11 cellular contexts compared by ENCODE assay signal in genomic region chr10:12067336-12067735, GRCh38. TPM values are rescaled to one million over a fixed set of nuclear protein-coding genes. Genes with fewer than 3 reads are reported as not detected.
A peak's percentile ranks its signal among the peaks of the same experiment; 100 is the strongest.
DNase-seq lines count a peak whose midpoint lies in the region; ATAC-seq and TF ChIP-seq lines count a peak whose summit lies in the region.
"Had no signal": no experiment of that assay in that cellular context is flagged by ENCODE, and none has a peak within 500 bp of the region (broad histone marks: within the 10 kb centered on the region; RNA-seq: fewer than 3 reads in every experiment).

No MANE protein-coding gene starts in this region.

- no peak for TF ChIP-seq CTCF in AG04450 (IDR thresholded peaks at IDR 0.05; ENCODE audit: low read depth, low read length)

- 13 to 14% methylated on average over 2 of the region's 2 CpGs for WGBS in GM23248 (ENCODE audit: low coverage in 1 of 2, low lambda C conversion rate in 2 of 2, missing lambda C conversion rate in 2 of 2), 2 experiments

- H3K36me3 ChIP-seq in GM23248 (ENCODE audit: low read depth): no peaks in the 10 kb centered on the region

- H3K4me2 ChIP-seq in GM23248 (ENCODE audit: unreplicated experiment): peak overlapping the region; percentile 43

- H3K4me3 ChIP-seq in AG04450 (ENCODE audit: low read depth, low read length) (no peak overlapping the region), GM23248 (no peak overlapping the region)

- H3K27ac ChIP-seq in AG04450 (ENCODE audit: low read depth, low read length) (peak overlapping the region; percentile 57), GM23248 (peak overlapping the region; percentile 67)

- POLR2A ChIA-PET in AG04450 (lab: Yijun Ruan, JAX): interaction anchor here (0.7 kb wide), 1 partner anchor 77 kb away, joined by 5 read pairs; no protein-coding TSS in a partner anchor
- POLR2A ChIA-PET in activated CD8-positive, alpha-beta T cell treated with anti-CD3 and anti-CD28 coated beads, Interleukin-2, amount 10 ng/mL, durations not matched to agents 7 days and 5 days (lab: Charles Lee): interaction anchor here (1.7 kb wide), 1 partner anchor 25 kb away, joined by 8 read pairs; the partner anchor contains the start of gene UPF2

- H3K27me3 ChIP-seq in AG04450 (ENCODE audit: control insufficient read depth, insufficient read depth, low read length): no peaks in the 10 kb centered on the region
- H3K27me3 ChIP-seq in GM23248 (replicated peaks; ENCODE audit: insufficient read depth): no peaks in the 10 kb centered on the region; the same call in 1 of the 2 replicates

- peaks cover 5% of the 10 kb centered on the region for H3K4me1 ChIP-seq in GM23248 (ENCODE audit: insufficient read depth)

- no peak for ATAC-seq in activated CD8-positive, alpha-beta T cell treated with anti-CD3 and anti-CD28 coated beads, Interleukin-2, amount 10 ng/mL, durations not matched to agents 7 days and 5 days
- ATAC-seq in effector memory CD8-positive, alpha-beta T cell (replicated peaks): no peak

- peaks cover 15% of the 10 kb centered on the region; the same call in 1 of the 2 replicates for H3F3A ChIP-seq in GM23248 (ENCODE audit: insufficient read depth)

- H2AFZ ChIP-seq in GM23248: peak overlapping the region; percentile 75

- DNase-seq in AG04450 (ENCODE audit: low read depth, low spot score) (peak; percentile 47), GM23248 (peak; percentile 88), hepatic stellate cell (ENCODE audit: low spot score) (peak; percentile 79), SKM-1 (lab: John Stamatoyannopoulos, UW; ENCODE audit: unreplicated experiment) (no peak), DMS 273 (lab: John Stamatoyannopoulos, UW; ENCODE audit: unreplicated experiment) (no peak)
- DNase-seq in activated CD8-positive, alpha-beta T cell treated with anti-CD3 and anti-CD28 coated beads, Interleukin-2, amount 10 ng/mL, durations not matched to agents 7 days and 5 days: no peak
- DNase-seq in activated effector memory CD4-positive, alpha-beta T cell treated with anti-CD3 and anti-CD28 coated beads, Interleukin-2, amount 50 U/mL, for 16 hours: no peak
- DNase-seq in effector memory CD8-positive, alpha-beta T cell: no peak
- DNase-seq: central memory CD4-positive, alpha-beta T cell; KBM-7; NCI-H2171 treated with DMSO at 0.1 percent for 48 hours had no signal

- H3K9ac ChIP-seq in GM23248: no peak overlapping the region

- peak overlapping the region; percentile 43 for H3K27ac Mint-ChIP-seq in activated CD8-positive, alpha-beta T cell treated with anti-CD3 and anti-CD28 coated beads, Interleukin-2, amount 10 ng/mL, durations not matched to agents 7 days and 5 days
- no peak overlapping the region for H3K27ac Mint-ChIP-seq in effector memory CD8-positive, alpha-beta T cell

- peaks cover 29% of the 10 kb centered on the region for H3K79me2 ChIP-seq in GM23248 (ENCODE audit: insufficient read depth)

- no peaks in the 10 kb centered on the region for H3K9me3 Mint-ChIP-seq in activated CD8-positive, alpha-beta T cell treated with anti-CD3 and anti-CD28 coated beads, Interleukin-2, amount 10 ng/mL, durations not matched to agents 7 days and 5 days (ENCODE audit: insufficient read depth)
- no peaks in the 10 kb centered on the region for H3K9me3 Mint-ChIP-seq in effector memory CD8-positive, alpha-beta T cell

- H3K9me2 ChIP-seq in GM23248 (ENCODE audit: insufficient read depth): no peaks in the 10 kb centered on the region

- CTCF ChIA-PET in AG04450 (lab: Charles Lee): no interaction called here
- CTCF ChIA-PET in activated CD8-positive, alpha-beta T cell treated with anti-CD3 and anti-CD28 coated beads, Interleukin-2, amount 10 ng/mL, durations not matched to agents 7 days and 5 days (lab: Charles Lee): interaction anchor here (1.5 kb wide), 1 partner anchor 26 kb away, joined by 3 read pairs; no protein-coding TSS in a partner anchor

- H3K4me3 Mint-ChIP-seq in activated CD8-positive, alpha-beta T cell treated with anti-CD3 and anti-CD28 coated beads, Interleukin-2, amount 10 ng/mL, durations not matched to agents 7 days and 5 days: no peak overlapping the region
- no peak overlapping the region for H3K4me3 Mint-ChIP-seq in effector memory CD8-positive, alpha-beta T cell

- H4K20me1 ChIP-seq in GM23248 (ENCODE audit: insufficient read depth): no peaks in the 10 kb centered on the region

- H3K27me3 Mint-ChIP-seq in activated CD8-positive, alpha-beta T cell treated with anti-CD3 and anti-CD28 coated beads, Interleukin-2, amount 10 ng/mL, durations not matched to agents 7 days and 5 days (ENCODE audit: low read depth): peaks cover 6% of the 10 kb centered on the region
- H3K27me3 Mint-ChIP-seq in effector memory CD8-positive, alpha-beta T cell: no peaks in the 10 kb centered on the region

- H3K36me3 Mint-ChIP-seq in activated CD8-positive, alpha-beta T cell treated with anti-CD3 and anti-CD28 coated beads, Interleukin-2, amount 10 ng/mL, durations not matched to agents 7 days and 5 days (ENCODE audit: low read depth): peaks cover 5% of the 10 kb centered on the region
- H3K36me3 Mint-ChIP-seq in effector memory CD8-positive, alpha-beta T cell (ENCODE audit: insufficient read depth): no peaks in the 10 kb centered on the region

- peaks cover 19% of the 10 kb centered on the region for H3K4me1 Mint-ChIP-seq in activated CD8-positive, alpha-beta T cell treated with anti-CD3 and anti-CD28 coated beads, Interleukin-2, amount 10 ng/mL, durations not matched to agents 7 days and 5 days (ENCODE audit: low read depth)
- H3K4me1 Mint-ChIP-seq in effector memory CD8-positive, alpha-beta T cell (ENCODE audit: low read depth in 2 of 2): peaks cover 7 to 11% of the 10 kb centered on the region in 2 donors

- H3K9me3 ChIP-seq in AG04450 (ENCODE audit: control insufficient read depth, insufficient read depth, low read length) (no peaks in the 10 kb centered on the region; the same call in 1 of the 2 replicates), GM23248 (ENCODE audit: low read depth) (no peaks in the 10 kb centered on the region)

- in situ Hi-C loops in GM23248 (cut with MboI): no loop called here

RNA-seq across cellular contexts. Expression of gene DHTKD1, which starts 1.4 kb away (rescaled TPM):
- polyA plus RNA-seq in AG04450 (2011; rRNA removed): 17.5 and 21.5 TPM in 2 replicates
- 74.5 and 86.7 TPM in 2 replicates for polyA minus RNA-seq in AG04450 (2011; rRNA and poly(A)+ RNA removed)
- 8.2 and 9.2 TPM in 2 replicates for total RNA-seq in GM23248 (2014; rRNA removed; shearing (Covaris generic))
- 6.4 and 6.8 TPM in 2 replicates for polyA plus RNA-seq in GM23248 (2016; fragmentation: Nextera tagmentation; extraction: Ambion mirVana)
- 10 to 100 TPM; 16.4 to 20.1 TPM for total RNA-seq in activated CD8-positive, alpha-beta T cell treated with anti-CD3 and anti-CD28 coated beads, Interleukin-2, amount 10 ng/mL, durations not matched to agents 7 days and 5 days

RNA-seq across cellular contexts. Expression of gene UPF2, which starts 24.7 kb away (rescaled TPM):
- polyA plus RNA-seq in AG04450 (2011; rRNA removed): 12.3 and 18.4 TPM in 2 replicates
- 8.4 and 14.2 TPM in 2 replicates for polyA minus RNA-seq in AG04450 (2011; rRNA and poly(A)+ RNA removed)
- 10.2 and 14.1 TPM in 2 replicates for total RNA-seq in GM23248 (2014; rRNA removed; shearing (Covaris generic))
- 12.7 and 13.4 TPM in 2 replicates for polyA plus RNA-seq in GM23248 (2016; fragmentation: Nextera tagmentation; extraction: Ambion mirVana)
- 10 to 100 TPM; 32.7 to 33.3 TPM for total RNA-seq in activated CD8-positive, alpha-beta T cell treated with anti-CD3 and anti-CD28 coated beads, Interleukin-2, amount 10 ng/mL, durations not matched to agents 7 days and 5 days

Comparison
In these comparisons a context has a peak if more than half of its experiments do, and no peak if none do; other contexts are left out.
1. DNase-seq: peak in AG04450 (single experiment), GM23248 (single experiment) and hepatic stellate cell (single experiment); none in activated CD8-positive, alpha-beta T cell treated with anti-CD3 and anti-CD28 coated beads, Interleukin-2, amount 10 ng/mL, durations not matched to agents 7 days and 5 days (single experiment), activated effector memory CD4-positive, alpha-beta T cell treated with anti-CD3 and anti-CD28 coated beads, Interleukin-2, amount 50 U/mL, for 16 hours (single experiment), SKM-1 (single experiment), effector memory CD8-positive, alpha-beta T cell (0 of 3) and DMS 273 (single experiment).